9 cellular contexts compared by ENCODE assay signal in genomic region chr6:24899647-24900325, GRCh38. TPM values are rescaled to one million over a fixed set of nuclear protein-coding genes. Genes with fewer than 3 reads are reported as not detected.
DNase-seq lines count a peak whose midpoint lies in the region; ATAC-seq and TF ChIP-seq lines count a peak whose summit lies in the region.
"Had no signal": no experiment of that assay in that cellular context is flagged by ENCODE, and none has a peak within 500 bp of the region (broad histone marks: within the 10 kb centered on the region; RNA-seq: fewer than 3 reads in every experiment).

No MANE protein-coding gene starts in this region.

- no peak overlapping the region for H2BK15ac ChIP-seq in mesenchymal stem cell (ENCODE audit: low read depth, poor library complexity, severe bottlenecking)

- H3K4me1 ChIP-seq in mesenchymal stem cell (ENCODE audit: control insufficient read depth, insufficient read depth, low read depth, low read length) = no peaks in the 10 kb centered on the region
- H3K4me1 ChIP-seq: BE2C had no signal

- no peak overlapping the region for H4K91ac ChIP-seq in mesenchymal stem cell (ENCODE audit: low read length)

- no peak overlapping the region for H2BK120ac ChIP-seq in mesenchymal stem cell (ENCODE audit: low read depth, low read length)

- H2AFZ ChIP-seq in mesenchymal stem cell (ENCODE audit: low read depth, low read length) = no peak overlapping the region

- WGBS in mesenchymal stem cell = 94% methylated on average over 7 of the region's 11 CpGs

- no peak overlapping the region for H3K23ac ChIP-seq in mesenchymal stem cell (ENCODE audit: low read length in 2 of 2)

- no peak overlapping the region for H3K4ac ChIP-seq in mesenchymal stem cell (ENCODE audit: low read depth in 1 of 2, low read length in 2 of 2)

- DNase-seq in stimulated activated CD4-positive, alpha-beta T cell treated with anti-CD3 and anti-CD28 coated beads, Interleukin-2, amount 100 ng/mL, for 24 hours = peak; percentile 45 to 60
- DNase-seq in stimulated activated CD4-positive, alpha-beta T cell treated with anti-CD3 and anti-CD28 coated beads, Interleukin-4, amount 100 ng/mL, for 4 hours = no peak
- peak; percentile 39 for DNase-seq in activated T-cell treated with anti-CD3 and anti-CD28 coated beads, Interleukin-2, amount 50 U/mL, for 1 hour
- DNase-seq in mesenchymal stem cell (no peak), NCI-H2081 treated with DMSO at 0.1 percent for 48 hours (lab: John Stamatoyannopoulos, UW) (no peak)
- DNase-seq: BE2C had no signal

- no peak overlapping the region for H3K18ac ChIP-seq in mesenchymal stem cell (ENCODE audit: low read depth in 1 of 2, low read length in 2 of 2)

- H3K36me3 ChIP-seq in mesenchymal stem cell (ENCODE audit: control insufficient read depth in 1 of 2, insufficient read depth in 2 of 2, low read depth in 1 of 2, low read length in 2 of 2) = no peaks in the 10 kb centered on the region
- H3K36me3 ChIP-seq: BE2C had no signal

- H3K27ac ChIP-seq in mesenchymal stem cell (ENCODE audit: low read length, poor library complexity, severe bottlenecking) = no peak overlapping the region

- H3K14ac ChIP-seq in mesenchymal stem cell (ENCODE audit: low read length in 2 of 2) = no peak overlapping the region

- H3K9me3 ChIP-seq in mesenchymal stem cell (ENCODE audit: control insufficient read depth, low read length) = peaks cover 5% of the 10 kb centered on the region
- H3K9me3 ChIP-seq: BE2C had no signal

- no peak overlapping the region for H4K8ac ChIP-seq in mesenchymal stem cell (ENCODE audit: low read length)

- H2BK5ac ChIP-seq in mesenchymal stem cell (ENCODE audit: low read depth, low read length, poor library complexity, severe bottlenecking) = no peak overlapping the region

- H3K27me3 ChIP-seq in mesenchymal stem cell (ENCODE audit: control insufficient read depth in 1 of 2, insufficient read depth in 1 of 2, low read length in 2 of 2) = no peaks in the 10 kb centered on the region
- H3K27me3 ChIP-seq: BE2C had no signal

- H2AK5ac ChIP-seq in mesenchymal stem cell (ENCODE audit: low read length, severe bottlenecking) = no peak overlapping the region

- no peak overlapping the region for H2BK12ac ChIP-seq in mesenchymal stem cell (ENCODE audit: low read length in 2 of 2)

- H3K9ac ChIP-seq in mesenchymal stem cell (ENCODE audit: low read length) = peak overlapping the region; percentile 66

- ATAC-seq in HG03432 (IDR thresholded peaks at IDR 0.05; ENCODE audit: unreplicated experiment) (no peak), HG02763 (IDR thresholded peaks at IDR 0.05; ENCODE audit: unreplicated experiment) (no peak), GM18505 (IDR thresholded peaks at IDR 0.05; ENCODE audit: unreplicated experiment) (no peak)

- H3K79me1 ChIP-seq in mesenchymal stem cell (replicated peaks; ENCODE audit: low read length, poor library complexity, severe bottlenecking) = no peaks in the 10 kb centered on the region

- no peak for TF ChIP-seq POLR2A in GM18505 (IDR thresholded peaks at IDR 0.05; ENCODE audit: borderline replicate concordance, extremely low read depth, insufficient read depth, insufficient read length)

- no peak overlapping the region for H3K4me2 ChIP-seq in mesenchymal stem cell (ENCODE audit: low read length, poor library complexity, severe bottlenecking)

- no peak overlapping the region for H3K4me3 ChIP-seq in mesenchymal stem cell (ENCODE audit: insufficient read depth in 1 of 2, low read depth in 1 of 2, low read length in 2 of 2)

RNA-seq across cellular contexts. Expression of gene RIPOR2, which starts 36.0 kb away (rescaled TPM):
- polyA plus RNA-seq in mesenchymal stem cell (2013, experiment 1 of 2) = 0.62 TPM
- 0.41 TPM for polyA plus RNA-seq in mesenchymal stem cell (2013, experiment 2 of 2)

Comparison
In these comparisons a context has a peak if more than half of its experiments do, and no peak if none do; other contexts are left out.
1. DNase-seq: peak in stimulated activated CD4-positive, alpha-beta T cell treated with anti-CD3 and anti-CD28 coated beads, Interleukin-2, amount 100 ng/mL, for 24 hours (2 of 2) and activated T-cell treated with anti-CD3 and anti-CD28 coated beads, Interleukin-2, amount 50 U/mL, for 1 hour (single experiment); none in stimulated activated CD4-positive, alpha-beta T cell treated with anti-CD3 and anti-CD28 coated beads, Interleukin-4, amount 100 ng/mL, for 4 hours (0 of 2), mesenchymal stem cell (single experiment) and NCI-H2081 treated with DMSO at 0.1 percent for 48 hours (single experiment).